ENCODE assay signal across 8 cellular contexts in genomic region chr2:241272722-241273551, GRCh38. TPM values are rescaled to one million over a fixed set of nuclear protein-coding genes. Genes with fewer than 3 reads are reported as not detected.
A peak's percentile ranks its signal among the peaks of the same experiment; 100 is the strongest.
DNase-seq lines count a peak whose midpoint lies in the region; ATAC-seq and TF ChIP-seq lines count a peak whose summit lies in the region.

No MANE protein-coding gene starts in this region.

- H3K36me3 ChIP-seq in HUES64 (ENCODE audit: insufficient read depth, low read length) = peaks cover 8% of the 10 kb centered on the region

- H3K4me1 ChIP-seq in HUES64 (ENCODE audit: insufficient read depth, low read length) = no peaks in the 10 kb centered on the region; the same call in 1 of the 2 replicates

- H3K4me1 Mint-ChIP-seq in activated B cell treated with CpG ODN at 0.5 μM for 24 hours = peaks cover 36% of the 10 kb centered on the region

- H3K4me3 Mint-ChIP-seq in activated B cell treated with CpG ODN at 0.5 μM for 24 hours = peak overlapping the region; percentile 71

- intact Hi-C loops in activated B cell treated with CpG ODN at 0.5 μM for 24 hours (cut with micrococcal nuclease) (loop anchor here (1.0 to 10.0 kb wide), 5 partner anchors 42 to 342 kb away; partner anchors contain the start of genes FARP2, HDLBP and SEPTIN2), left colon (cut with DNase I, micrococcal nuclease) (no loop called here)

- peaks cover 15% of the 10 kb centered on the region for H3K36me3 Mint-ChIP-seq in activated B cell treated with CpG ODN at 0.5 μM for 24 hours (ENCODE audit: low read depth)

- peak; percentile 51 for ATAC-seq in GM19395 (IDR thresholded peaks at IDR 0.05; ENCODE audit: unreplicated experiment)
- ATAC-seq in activated B cell treated with CpG ODN at 0.5 μM for 24 hours (ENCODE audit: low read depth) = peak; percentile 70
- ATAC-seq in left colon = peak; percentile 72

- H3K4me3 ChIP-seq in HUES64 (ENCODE audit: low read length) = peak overlapping the region; percentile 68

- peak overlapping the region; percentile 24 for H3K27ac Mint-ChIP-seq in activated B cell treated with CpG ODN at 0.5 μM for 24 hours

- no peaks in the 10 kb centered on the region for H3K9me3 ChIP-seq in HUES64 (ENCODE audit: insufficient read depth, low read depth, low read length)

- POLR2A ChIA-PET in activated B cell treated with CpG ODN at 0.5 μM for 24 hours (lab: Charles Lee) = interaction anchor here (1.0 kb wide), 1 partner anchor 42 kb away, joined by 6 read pairs; no protein-coding TSS in a partner anchor

- H3K9ac ChIP-seq in HUES64 (ENCODE audit: low read depth, low read length) = peak overlapping the region; percentile 75

- no peaks in the 10 kb centered on the region for H3K27me3 Mint-ChIP-seq in activated B cell treated with CpG ODN at 0.5 μM for 24 hours

- H3K27ac ChIP-seq in HUES64 (ENCODE audit: low read depth, low read length) = no peak overlapping the region

- no peak for TF ChIP-seq CTCF in activated B cell treated with CpG ODN at 0.5 μM for 24 hours (IDR thresholded peaks at IDR 0.05)

- H3K9me3 Mint-ChIP-seq in activated B cell treated with CpG ODN at 0.5 μM for 24 hours = peaks cover 4% of the 10 kb centered on the region

- DNase-seq in C1 segment of cervical spinal cord (lab: John Stamatoyannopoulos, UW) = peak in 11 of 14 donors; percentile 12 to 67 (median 41)
- peak; percentile 60 for DNase-seq in activated B cell treated with CpG ODN at 0.5 μM for 24 hours
- peak; percentile 49 for DNase-seq in cerebellum (ENCODE audit: low spot score)
- DNase-seq in left colon = peak; percentile 69 to 72
- peak; percentile 28 for DNase-seq in stimulated activated CD4-positive, alpha-beta T cell treated with anti-CD3 and anti-CD28 coated beads, Interleukin-2, amount 100 ng/mL, for 4 hours (ENCODE audit: low read depth)
- no peak for DNase-seq in OCI-M2 (lab: John Stamatoyannopoulos, UW; ENCODE audit: unreplicated experiment)

- WGBS in HUES64 = 15% methylated on average over 62 of the region's 62 CpGs

- H3K27me3 ChIP-seq in HUES64 (ENCODE audit: insufficient read depth, low read length) = no peaks in the 10 kb centered on the region

- CTCF ChIA-PET in activated B cell treated with CpG ODN at 0.5 μM for 24 hours (lab: Charles Lee) = no interaction called here

RNA-seq across cellular contexts. Expression of gene HDLBP, which starts 42.5 kb away (rescaled TPM):
- 216 TPM for polyA plus RNA-seq in HUES64 (2013, experiment 1 of 2)
- 204 TPM for polyA plus RNA-seq in HUES64 (2013, experiment 2 of 2)
- total RNA-seq in activated B cell treated with CpG ODN at 0.5 μM for 24 hours (158 and 168 TPM in 2 replicates), cerebellum (183 TPM), left colon (100 to 1,000 TPM; 390 to 417 TPM)

RNA-seq across cellular contexts. Expression of gene SEPTIN2, which starts 42.8 kb away (rescaled TPM):
- 303 TPM for polyA plus RNA-seq in HUES64 (2013, experiment 1 of 2)
- polyA plus RNA-seq in HUES64 (2013, experiment 2 of 2) = 319 TPM
- total RNA-seq in activated B cell treated with CpG ODN at 0.5 μM for 24 hours (238 and 251 TPM in 2 replicates), cerebellum (335 TPM), left colon (100 to 1,000 TPM; 245 to 254 TPM)
